Comparison of ENCODE assay signal across 8 cellular contexts in genomic region chr19:46821512-46822359, GRCh38. TPM values are rescaled to one million over a fixed set of nuclear protein-coding genes. Genes with fewer than 3 reads are reported as not detected.
A peak's percentile ranks its signal among the peaks of the same experiment; 100 is the strongest.
DNase-seq lines count a peak whose midpoint lies in the region; ATAC-seq and TF ChIP-seq lines count a peak whose summit lies in the region.

No MANE protein-coding gene starts in this region.

- no peaks in the 10 kb centered on the region for H3K36me3 Mint-ChIP-seq in activated T-cell treated with anti-CD3 and anti-CD28 coated beads, Interleukin-2, amount 50 U/mL, for 72 hours (ENCODE audit: insufficient read depth in 2 of 2)
- H3K36me3 Mint-ChIP-seq in nephron (ENCODE audit: low read depth): no peaks in the 10 kb centered on the region

- DNase-seq in D341Med (ENCODE audit: low spot score) (peak; percentile 14), MV-4-11 (lab: John Stamatoyannopoulos, UW) (peak; percentile 83), retina (no peak), NCI-H1048 (lab: John Stamatoyannopoulos, UW) (no peak)
- peak; percentile 61 to 67 for DNase-seq in activated T-cell treated with anti-CD3 and anti-CD28 coated beads, Interleukin-2, amount 50 U/mL, for 72 hours

- H3K4me3 Mint-ChIP-seq in activated T-cell treated with anti-CD3 and anti-CD28 coated beads, Interleukin-2, amount 50 U/mL, for 72 hours: peak overlapping the region; percentile 54 to 65
- no peak overlapping the region for H3K4me3 Mint-ChIP-seq in nephron

- H3K4me1 Mint-ChIP-seq in activated T-cell treated with anti-CD3 and anti-CD28 coated beads, Interleukin-2, amount 50 U/mL, for 72 hours (ENCODE audit: low read depth): peaks cover 46% of the 10 kb centered on the region
- peaks cover 12% of the 10 kb centered on the region for H3K4me1 Mint-ChIP-seq in nephron

- H3K27ac Mint-ChIP-seq in activated T-cell treated with anti-CD3 and anti-CD28 coated beads, Interleukin-2, amount 50 U/mL, for 72 hours: peak overlapping the region; percentile 63
- H3K27ac Mint-ChIP-seq in nephron: peak overlapping the region in 2 of 3 experiments; percentile 13 to 29

- no peak for TF ChIP-seq CTCF in nephron (IDR thresholded peaks at IDR 0.05; ENCODE audit: unreplicated experiment in 3 of 3)

- H3K27me3 Mint-ChIP-seq in activated T-cell treated with anti-CD3 and anti-CD28 coated beads, Interleukin-2, amount 50 U/mL, for 72 hours (ENCODE audit: low read depth): no peaks in the 10 kb centered on the region
- peaks cover 5% of the 10 kb centered on the region for H3K27me3 Mint-ChIP-seq in nephron (ENCODE audit: low read depth)

- peak; percentile 84 to 90 for ATAC-seq in activated T-cell treated with anti-CD3 and anti-CD28 coated beads, Interleukin-2, amount 50 U/mL, for 72 hours (replicated peaks in 1 of 2)
- ATAC-seq in HG02870 (IDR thresholded peaks at IDR 0.05; ENCODE audit: unreplicated experiment) (no peak), HG02840 (IDR thresholded peaks at IDR 0.05; ENCODE audit: low FRiP score, unreplicated experiment) (no peak)

- H3K9me3 Mint-ChIP-seq in activated T-cell treated with anti-CD3 and anti-CD28 coated beads, Interleukin-2, amount 50 U/mL, for 72 hours: no peaks in the 10 kb centered on the region
- H3K9me3 Mint-ChIP-seq in nephron: no peaks in the 10 kb centered on the region

RNA-seq across cellular contexts. Expression of gene AP2S1, which starts 28.9 kb away (rescaled TPM):
- 10 to 100 TPM; 61.7 to 64.3 TPM for total RNA-seq in activated T-cell treated with anti-CD3 and anti-CD28 coated beads, Interleukin-2, amount 50 U/mL, for 72 hours

RNA-seq across cellular contexts. Expression of gene SLC1A5, which starts 33.3 kb away (rescaled TPM):
- total RNA-seq in activated T-cell treated with anti-CD3 and anti-CD28 coated beads, Interleukin-2, amount 50 U/mL, for 72 hours: 100 to 1,000 TPM; 364 to 374 TPM

RNA-seq across cellular contexts. Expression of gene ARHGAP35, which starts 39.1 kb away (rescaled TPM):
- total RNA-seq in activated T-cell treated with anti-CD3 and anti-CD28 coated beads, Interleukin-2, amount 50 U/mL, for 72 hours: 10 to 100 TPM; 22.7 to 30.0 TPM

Comparison
In these comparisons a context has a peak if more than half of its experiments do, and no peak if none do; other contexts are left out.
1. DNase-seq: peak in D341Med (single experiment), MV-4-11 (single experiment) and activated T-cell treated with anti-CD3 and anti-CD28 coated beads, Interleukin-2, amount 50 U/mL, for 72 hours (2 of 2); none in retina (single experiment) and NCI-H1048 (single experiment).
2. ATAC-seq: peak in activated T-cell treated with anti-CD3 and anti-CD28 coated beads, Interleukin-2, amount 50 U/mL, for 72 hours (2 of 2); none in HG02870 (single experiment) and HG02840 (single experiment).
3. H3K4me3 Mint-ChIP-seq: peak in activated T-cell treated with anti-CD3 and anti-CD28 coated beads, Interleukin-2, amount 50 U/mL, for 72 hours (2 of 2); none in nephron (0 of 3).